ENCODE assay signal across 30 cellular contexts in the genomic region with DNA sequence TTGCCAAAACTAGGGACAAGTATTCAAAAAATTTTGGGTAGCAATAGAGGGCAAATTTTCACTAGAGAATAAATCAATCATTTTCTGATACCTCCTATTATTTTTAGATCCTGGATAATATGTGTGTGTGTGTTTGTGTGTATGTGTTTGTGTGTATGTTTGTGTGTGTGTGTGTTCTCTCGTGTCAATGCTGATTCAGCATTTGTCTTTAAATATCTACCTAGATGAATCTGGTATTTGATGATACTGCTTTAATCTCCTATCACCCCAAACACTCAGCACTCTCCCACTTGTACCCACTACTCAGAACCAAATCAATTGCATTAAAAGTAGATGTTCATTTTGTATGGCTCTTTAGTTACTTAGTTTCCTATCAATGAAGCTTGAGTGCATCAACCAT.
"Had no signal": no experiment of that assay in that cellular context is flagged by ENCODE, and none has a peak within 500 bp of the region (broad histone marks: within the 10 kb centered on the region; RNA-seq: fewer than 3 reads in every experiment).

No MANE protein-coding gene starts in this region.

- DNase-seq: naive thymus-derived CD8-positive, alpha-beta T cell; nephron progenitor cell; nucleus accumbens; ovary; posterior cingulate gyrus; psoas muscle; right cardiac atrium; spleen; stimulated activated CD4-positive, alpha-beta T cell treated with anti-CD3 and anti-CD28 coated beads, Interleukin-12 subunit alpha, Interleukin-12 subunit beta, amount 100 ng/mL, for 4 hours; stimulated activated CD4-positive, alpha-beta T cell treated with anti-CD3 and anti-CD28 coated beads, Interleukin-1b, Interleukin-23, amount 100 ng/mL, for 48 hours; stimulated activated CD4-positive, alpha-beta T cell treated with anti-CD3 and anti-CD28 coated beads, Interleukin-4, amount 100 ng/mL, for 1 hour; stimulated activated CD4-positive, alpha-beta T cell treated with anti-CD3 and anti-CD28 coated beads, Interleukin-4, amount 100 ng/mL, for 4 hours; stimulated activated CD8-positive, alpha-beta memory T cell treated with anti-CD3 and anti-CD28 coated beads, Interleukin-4, amount 100 ng/mL, for 48 hours; stimulated activated naive CD4-positive, alpha-beta T cell; stimulated activated naive CD8-positive, alpha-beta T cell treated with anti-CD3 and anti-CD28 coated beads, Interleukin-15, amount 100 ng/mL, for 72 hours; stimulated activated naive CD8-positive, alpha-beta T cell treated with anti-CD3 and anti-CD28 coated beads, Interleukin-15, Interleukin-2, amounts not matched to agents 100 U/mL and 50 U/mL, for 24 hours; substantia nigra; testis; tibial artery; transverse colon; upper lobe of right lung had no signal

- H3K27me3 ChIP-seq: neutrophil, ovary, spleen, suprapubic skin, testis, tibial artery, transverse colon, upper lobe of right lung, vagina had no signal

- H3K9me3 ChIP-seq: neutrophil, ovary, psoas muscle, spleen, suprapubic skin, testis, tibial artery, transverse colon, upper lobe of right lung, vagina had no signal

- H3K4me3 ChIP-seq: ovary, psoas muscle, skin epidermis, smooth muscle cell, spleen, suprapubic skin, testis, tibial artery, transverse colon, upper lobe of right lung, vagina had no signal

- H2AFZ ChIP-seq: parathyroid adenoma had no signal

- H3K27ac ChIP-seq: neutrophil, ovary, parathyroid adenoma, psoas muscle, skin epidermis, spleen, suprapubic skin, testis, tibial artery, transverse colon, upper lobe of right lung, vagina had no signal

- H3K4me2 ChIP-seq: smooth muscle cell had no signal

- ATAC-seq: naive thymus-derived CD8-positive, alpha-beta T cell; natural killer cell treated with Interleukin-12 subunit alpha and Interleukin-12 subunit beta and Interleukin-15 and Interleukin-18, amount 100 ng/mL, for 72 hours; psoas muscle; right cardiac atrium; sciatic nerve; stimulated activated memory B cell treated with anti-CD40 and anti-IgM and Interleukin-4, amounts not matched to agents 10 μg/mL and 1 μg/mL and 100 μg/mL, for 72 hours; stimulated activated naive CD8-positive, alpha-beta T cell treated with anti-CD3 and anti-CD28 coated beads, Interleukin-15, amount 100 ng/mL, for 72 hours; stimulated activated naive CD8-positive, alpha-beta T cell treated with anti-CD3 and anti-CD28 coated beads, Interleukin-15, Interleukin-2, amounts not matched to agents 100 U/mL and 50 U/mL, for 24 hours; upper lobe of right lung had no signal

- H3K9ac ChIP-seq: parathyroid adenoma had no signal

- H3K36me3 ChIP-seq: neutrophil, ovary, spleen, suprapubic skin, tibial artery, transverse colon, upper lobe of right lung, vagina had no signal

- H3K4me1 ChIP-seq: parathyroid adenoma, psoas muscle, spleen, suprapubic skin, testis, tibial artery, transverse colon, upper lobe of right lung, vagina had no signal

- H3K79me2 ChIP-seq: parathyroid adenoma had no signal
